Comparison of ENCODE assay signal across 2 cellular contexts in the genomic region with DNA sequence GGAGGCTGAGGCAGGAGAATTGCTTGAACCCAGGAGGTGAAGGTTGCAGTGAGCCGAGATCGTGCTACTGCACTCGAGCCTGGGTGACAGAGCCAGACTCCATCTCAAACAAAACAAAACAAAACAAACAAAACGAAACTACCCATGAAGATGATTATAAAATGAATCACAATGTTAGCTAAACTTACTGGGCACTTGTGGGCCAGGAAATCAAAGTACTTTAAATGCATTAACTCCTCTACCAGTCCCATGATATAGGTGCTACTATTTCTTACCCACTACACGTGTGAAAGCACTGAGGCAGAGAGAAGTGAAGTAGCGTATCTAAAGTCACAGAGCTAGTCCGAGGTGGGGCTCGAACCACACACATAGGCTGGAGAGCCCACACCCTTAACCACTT.
TF ChIP-seq lines count a peak whose summit lies in the region.

No MANE protein-coding gene starts in this region.

TF ChIP-seq in A549, 52 proteins besides CTCF, POLR2A, EP300 and RAD21 (continued from another document):
- TF ChIP-seq RCOR1 (IDR thresholded peaks at IDR 0.05; ENCODE audit: low read depth, low read length) (no peak), FOSL2 (IDR thresholded peaks at IDR 0.05) (no peak), FOSL2 (CRISPR knock-in tag; IDR thresholded peaks at IDR 0.05) (no peak), FOXS1 (CRISPR knock-in tag; IDR thresholded peaks at IDR 0.05) (no peak), CEBPB (IDR thresholded peaks at IDR 0.05) (no peak), ZNF302 (CRISPR knock-in tag; IDR thresholded peaks at IDR 0.05) (no peak), EHMT2 (IDR thresholded peaks at IDR 0.05; ENCODE audit: low read depth) (no peak)
- TF ChIP-seq, protein P1, sequence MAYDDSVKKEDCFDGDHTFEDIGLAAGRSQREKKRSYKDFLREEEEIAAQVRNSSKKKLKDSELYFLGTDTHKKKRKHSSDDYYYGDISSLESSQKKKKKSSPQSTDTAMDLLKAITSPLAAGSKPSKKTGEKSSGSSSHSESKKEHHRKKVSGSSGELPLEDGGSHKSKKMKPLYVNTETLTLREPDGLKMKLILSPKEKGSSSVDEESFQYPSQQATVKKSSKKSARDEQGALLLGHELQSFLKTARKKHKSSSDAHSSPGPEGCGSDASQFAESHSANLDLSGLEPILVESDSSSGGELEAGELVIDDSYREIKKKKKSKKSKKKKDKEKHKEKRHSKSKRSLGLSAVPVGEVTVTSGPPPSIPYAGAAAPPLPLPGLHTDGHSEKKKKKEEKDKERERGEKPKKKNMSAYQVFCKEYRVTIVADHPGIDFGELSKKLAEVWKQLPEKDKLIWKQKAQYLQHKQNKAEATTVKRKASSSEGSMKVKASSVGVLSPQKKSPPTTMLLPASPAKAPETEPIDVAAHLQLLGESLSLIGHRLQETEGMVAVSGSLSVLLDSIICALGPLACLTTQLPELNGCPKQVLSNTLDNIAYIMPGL (CRISPR knock-in tag; IDR thresholded peaks at IDR 0.05; ENCODE audit: borderline replicate concordance): no peak
- TF ChIP-seq, protein P2, sequence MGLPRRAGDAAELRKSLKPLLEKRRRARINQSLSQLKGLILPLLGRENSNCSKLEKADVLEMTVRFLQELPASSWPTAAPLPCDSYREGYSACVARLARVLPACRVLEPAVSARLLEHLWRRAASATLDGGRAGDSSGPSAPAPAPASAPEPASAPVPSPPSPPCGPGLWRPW (IDR thresholded peaks at IDR 0.05): no peak
TF ChIP-seq in A549: peak in this region for 0.

TF ChIP-seq in GM23338, 12 proteins besides CTCF, POLR2A, EP300 and RAD21 (continued from another document):
- TF ChIP-seq, protein P3, sequence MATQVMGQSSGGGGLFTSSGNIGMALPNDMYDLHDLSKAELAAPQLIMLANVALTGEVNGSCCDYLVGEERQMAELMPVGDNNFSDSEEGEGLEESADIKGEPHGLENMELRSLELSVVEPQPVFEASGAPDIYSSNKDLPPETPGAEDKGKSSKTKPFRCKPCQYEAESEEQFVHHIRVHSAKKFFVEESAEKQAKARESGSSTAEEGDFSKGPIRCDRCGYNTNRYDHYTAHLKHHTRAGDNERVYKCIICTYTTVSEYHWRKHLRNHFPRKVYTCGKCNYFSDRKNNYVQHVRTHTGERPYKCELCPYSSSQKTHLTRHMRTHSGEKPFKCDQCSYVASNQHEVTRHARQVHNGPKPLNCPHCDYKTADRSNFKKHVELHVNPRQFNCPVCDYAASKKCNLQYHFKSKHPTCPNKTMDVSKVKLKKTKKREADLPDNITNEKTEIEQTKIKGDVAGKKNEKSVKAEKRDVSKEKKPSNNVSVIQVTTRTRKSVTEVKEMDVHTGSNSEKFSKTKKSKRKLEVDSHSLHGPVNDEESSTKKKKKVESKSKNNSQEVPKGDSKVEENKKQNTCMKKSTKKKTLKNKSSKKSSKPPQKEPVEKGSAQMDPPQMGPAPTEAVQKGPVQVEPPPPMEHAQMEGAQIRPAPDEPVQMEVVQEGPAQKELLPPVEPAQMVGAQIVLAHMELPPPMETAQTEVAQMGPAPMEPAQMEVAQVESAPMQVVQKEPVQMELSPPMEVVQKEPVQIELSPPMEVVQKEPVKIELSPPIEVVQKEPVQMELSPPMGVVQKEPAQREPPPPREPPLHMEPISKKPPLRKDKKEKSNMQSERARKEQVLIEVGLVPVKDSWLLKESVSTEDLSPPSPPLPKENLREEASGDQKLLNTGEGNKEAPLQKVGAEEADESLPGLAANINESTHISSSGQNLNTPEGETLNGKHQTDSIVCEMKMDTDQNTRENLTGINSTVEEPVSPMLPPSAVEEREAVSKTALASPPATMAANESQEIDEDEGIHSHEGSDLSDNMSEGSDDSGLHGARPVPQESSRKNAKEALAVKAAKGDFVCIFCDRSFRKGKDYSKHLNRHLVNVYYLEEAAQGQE (IDR thresholded peaks at IDR 0.05; ENCODE audit: unreplicated experiment): no peak
- TF ChIP-seq STAT1 (IDR thresholded peaks at IDR 0.05; ENCODE audit: unreplicated experiment): no peak
- no peak for TF ChIP-seq ZNF114 (CRISPR knock-in tag; IDR thresholded peaks at IDR 0.05)
